Comparison of ENCODE assay signal across 28 cellular contexts in genomic region chr4:174378951-174379350, GRCh38.
"Had no signal": no experiment of that assay in that cellular context is flagged by ENCODE, and none has a peak within 500 bp of the region (broad histone marks: within the 10 kb centered on the region; RNA-seq: fewer than 3 reads in every experiment).

No MANE protein-coding gene starts in this region.

- H3K9me3 ChIP-seq: colonic mucosa, esophagus muscularis mucosa, esophagus squamous epithelium, gastrocnemius medialis, gastroesophageal sphincter, heart left ventricle, heart right ventricle had no signal

- DNase-seq: colonic mucosa; cortex of kidney; dermis blood vessel endothelial cell; dorsolateral prefrontal cortex; effector CD4-positive, alpha-beta T cell; effector CD8-positive, alpha-beta T cell; effector memory CD4-positive, alpha-beta T cell; effector memory CD8-positive, alpha-beta T cell; endodermal cell; erythroblast; esophagus squamous epithelium; foreskin fibroblast; foreskin keratinocyte; foreskin melanocyte; gastrocnemius medialis; glutamatergic neuron; head of caudate nucleus; heart left ventricle; heart right ventricle had no signal

- H3K4me1 ChIP-seq: colonic mucosa, esophagus muscularis mucosa, gastrocnemius medialis, gastroesophageal sphincter, heart left ventricle, heart right ventricle had no signal

- H3K36me3 ChIP-seq: colonic mucosa, esophagus muscularis mucosa, esophagus squamous epithelium, gastrocnemius medialis, gastroesophageal sphincter, heart left ventricle, heart right ventricle had no signal

- H3K27ac ChIP-seq: colonic mucosa, coronary artery, dorsolateral prefrontal cortex, esophagus muscularis mucosa, esophagus squamous epithelium, foreskin keratinocyte, gastrocnemius medialis, gastroesophageal sphincter, heart left ventricle, heart right ventricle had no signal

- H3K4me3 ChIP-seq: colonic mucosa, coronary artery, dorsolateral prefrontal cortex, esophagus muscularis mucosa, esophagus squamous epithelium, gastrocnemius medialis, gastroesophageal sphincter, heart left ventricle, heart right ventricle, hepatocyte had no signal

- H3K9me3 Mint-ChIP-seq: dendritic cell treated with granulocyte-macrophage colony-stimulating factor and Interleukin-4, amounts not matched to agents 40 ng/mL and 50 ng/mL, for 4 days; effector memory CD8-positive, alpha-beta T cell had no signal

- ATAC-seq: effector memory CD8-positive, alpha-beta T cell; esophagus mucosa; foreskin keratinocyte; gastrocnemius medialis; gastroesophageal sphincter; heart left ventricle; heart right ventricle had no signal

- H3K27me3 ChIP-seq: colonic mucosa, dorsolateral prefrontal cortex, esophagus muscularis mucosa, esophagus squamous epithelium, foreskin keratinocyte, gastrocnemius medialis, gastroesophageal sphincter, heart left ventricle, heart right ventricle, hepatocyte had no signal

- H3K27ac Mint-ChIP-seq: dendritic cell treated with granulocyte-macrophage colony-stimulating factor and Interleukin-4, amounts not matched to agents 40 ng/mL and 50 ng/mL, for 4 days; effector memory CD8-positive, alpha-beta T cell; endodermal cell had no signal

- H3K4me3 Mint-ChIP-seq: dendritic cell treated with granulocyte-macrophage colony-stimulating factor and Interleukin-4, amounts not matched to agents 40 ng/mL and 50 ng/mL, for 4 days; effector memory CD8-positive, alpha-beta T cell; endodermal cell had no signal

- FAIRE-seq: endometrium, endothelial cell of umbilical vein, frontal cortex had no signal
